In genomic region chr2:100320547-100321180, GRCh38 we compare ENCODE assay signal across 8 cellular contexts. TPM values are rescaled to one million over a fixed set of nuclear protein-coding genes. Genes with fewer than 3 reads are reported as not detected.
DNase-seq lines count a peak whose midpoint lies in the region; ATAC-seq and TF ChIP-seq lines count a peak whose summit lies in the region.
"Had no signal": no experiment of that assay in that cellular context is flagged by ENCODE, and none has a peak within 500 bp of the region (broad histone marks: within the 10 kb centered on the region; RNA-seq: fewer than 3 reads in every experiment).

No MANE protein-coding gene starts in this region.

- peaks cover 27% of the 10 kb centered on the region for H3K36me3 Mint-ChIP-seq in WTC11
- H3K36me3 Mint-ChIP-seq in effector memory CD8-positive, alpha-beta T cell (ENCODE audit: insufficient read depth), result no peaks in the 10 kb centered on the region

- no peak overlapping the region for H3K9ac ChIP-seq in iPS-20b (ENCODE audit: low read depth, low read length)
- peak overlapping the region; percentile 36 to 60 for H3K9ac ChIP-seq in stomach smooth muscle (ENCODE audit: low read length in 2 of 2)

- ATAC-seq in WTC11 (peak; percentile 14), GM19397 (IDR thresholded peaks at IDR 0.05; ENCODE audit: unreplicated experiment) (no peak)
- ATAC-seq in effector memory CD8-positive, alpha-beta T cell (replicated peaks), result no peak

- H3K9me3 ChIP-seq in MG63 (peaks cover 21% of the 10 kb centered on the region), iPS-20b (ENCODE audit: insufficient read depth, low read depth, low read length) (peaks cover 22% of the 10 kb centered on the region), stomach smooth muscle (ENCODE audit: control insufficient read depth in 2 of 2, low read length in 2 of 2) (no peaks in the 10 kb centered on the region), WERI-Rb-1 (ENCODE audit: severe bottlenecking) (peaks cover 6% of the 10 kb centered on the region)

- peaks cover 5% of the 10 kb centered on the region for H3K4me1 Mint-ChIP-seq in WTC11
- H3K4me1 Mint-ChIP-seq in effector memory CD8-positive, alpha-beta T cell (ENCODE audit: low read depth in 2 of 2), result no peaks in the 10 kb centered on the region

- peaks cover 5% of the 10 kb centered on the region; the same call in 1 of the 2 replicates for H3K36me3 ChIP-seq in MG63
- H3K36me3 ChIP-seq in iPS-20b (ENCODE audit: insufficient read depth, low read depth, low read length), result no peaks in the 10 kb centered on the region
- H3K36me3 ChIP-seq in stomach smooth muscle (ENCODE audit: control insufficient read depth in 2 of 2, insufficient read depth in 2 of 2, low read length in 2 of 2), result no peaks in the 10 kb centered on the region
- H3K36me3 ChIP-seq in WERI-Rb-1, result no peaks in the 10 kb centered on the region
- H3K36me3 ChIP-seq: SJSA1 had no signal

- H3K27me3 Mint-ChIP-seq in WTC11 (ENCODE audit: low read depth), result peaks cover 61% of the 10 kb centered on the region
- H3K27me3 Mint-ChIP-seq in effector memory CD8-positive, alpha-beta T cell, result peaks cover 65 to 70% of the 10 kb centered on the region in 2 donors

- H3K9me3 Mint-ChIP-seq in WTC11, result peaks cover 32% of the 10 kb centered on the region
- peaks cover 2 to 7% of the 10 kb centered on the region in 2 donors for H3K9me3 Mint-ChIP-seq in effector memory CD8-positive, alpha-beta T cell

- no peak overlapping the region for H3K27ac Mint-ChIP-seq in WTC11
- no peak overlapping the region for H3K27ac Mint-ChIP-seq in effector memory CD8-positive, alpha-beta T cell

- H3K27ac ChIP-seq in iPS-20b (ENCODE audit: low read length) (no peak overlapping the region), stomach smooth muscle (ENCODE audit: low read length) (peak overlapping the region; percentile 32), WERI-Rb-1 (no peak overlapping the region)
- H3K27ac ChIP-seq: SJSA1 had no signal

- CTCF ChIA-PET in WTC11 (lab: Charles Lee), result interaction anchor here (0.8 to 3.2 kb wide), 11 partner anchors 12 to 242 kb away, joined by 3 to 58 read pairs (median 4); partner anchors contain the start of genes CHST10 and PDCL3

- H3K27me3 ChIP-seq in MG63 (peaks cover 18% of the 10 kb centered on the region), iPS-20b (ENCODE audit: insufficient read depth, low read length) (peaks cover 64% of the 10 kb centered on the region), stomach smooth muscle (ENCODE audit: control insufficient read depth in 1 of 2, insufficient read depth in 2 of 2, low read length in 2 of 2) (no peaks in the 10 kb centered on the region), WERI-Rb-1 (ENCODE audit: insufficient read depth, low read depth, severe bottlenecking) (peaks cover 47% of the 10 kb centered on the region)

- no peak for TF ChIP-seq CTCF in WTC11 (IDR thresholded peaks at IDR 0.05)
- TF ChIP-seq CTCF in WERI-Rb-1 (IDR thresholded peaks at IDR 0.05; ENCODE audit: low read depth, low read length), result no peak

- H3K4me1 ChIP-seq in iPS-20b (ENCODE audit: insufficient read depth, low read length), result no peaks in the 10 kb centered on the region
- no peaks in the 10 kb centered on the region for H3K4me1 ChIP-seq in stomach smooth muscle (ENCODE audit: control insufficient read depth, insufficient read depth, low read length)
- H3K4me1 ChIP-seq: SJSA1 had no signal

- POLR2A ChIA-PET in WTC11 (lab: Charles Lee), result interaction anchor here (0.6 kb wide), 2 partner anchors 56 to 410 kb away, joined by 3 to 10 read pairs; no protein-coding TSS in a partner anchor

- peak overlapping the region; percentile 55 for H3K4me3 Mint-ChIP-seq in WTC11
- H3K4me3 Mint-ChIP-seq in effector memory CD8-positive, alpha-beta T cell, result peak overlapping the region in 1 of 2 donors; percentile 34

- H3K4me3 ChIP-seq in MG63, result peak overlapping the region; percentile 37
- H3K4me3 ChIP-seq in iPS-20b (ENCODE audit: low read length), result peak overlapping the region; percentile 58
- H3K4me3 ChIP-seq in stomach smooth muscle (ENCODE audit: low read length in 2 of 2), result peak overlapping the region; percentile 52 to 78
- no peak overlapping the region for H3K4me3 ChIP-seq in WERI-Rb-1 (ENCODE audit: low read depth, low read length)
- H3K4me3 ChIP-seq: SJSA1 had no signal

- DNase-seq in MG63 (no peak), WTC11 (ENCODE audit: low spot score) (no peak), WERI-Rb-1 (no peak)
- no peak for DNase-seq in effector memory CD8-positive, alpha-beta T cell

TF ChIP-seq in WTC11, 78 proteins besides CTCF, POLR2A, EP300 and RAD21:
- TF ChIP-seq, protein P1, sequence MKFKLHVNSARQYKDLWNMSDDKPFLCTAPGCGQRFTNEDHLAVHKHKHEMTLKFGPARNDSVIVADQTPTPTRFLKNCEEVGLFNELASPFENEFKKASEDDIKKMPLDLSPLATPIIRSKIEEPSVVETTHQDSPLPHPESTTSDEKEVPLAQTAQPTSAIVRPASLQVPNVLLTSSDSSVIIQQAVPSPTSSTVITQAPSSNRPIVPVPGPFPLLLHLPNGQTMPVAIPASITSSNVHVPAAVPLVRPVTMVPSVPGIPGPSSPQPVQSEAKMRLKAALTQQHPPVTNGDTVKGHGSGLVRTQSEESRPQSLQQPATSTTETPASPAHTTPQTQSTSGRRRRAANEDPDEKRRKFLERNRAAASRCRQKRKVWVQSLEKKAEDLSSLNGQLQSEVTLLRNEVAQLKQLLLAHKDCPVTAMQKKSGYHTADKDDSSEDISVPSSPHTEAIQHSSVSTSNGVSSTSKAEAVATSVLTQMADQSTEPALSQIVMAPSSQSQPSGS (CRISPR knock-in tag; IDR thresholded peaks at IDR 0.05; ENCODE audit: borderline replicate concordance, low read depth), result no peak
- TF ChIP-seq GRHL2 (CRISPR knock-in tag; IDR thresholded peaks at IDR 0.05; ENCODE audit: insufficient replicate concordance, severe bottlenecking) (no peak), JUN (CRISPR knock-in tag; IDR thresholded peaks at IDR 0.05) (no peak), NR3C1 (CRISPR knock-in tag; conservative IDR thresholded peaks at IDR 0.05; ENCODE audit: low read depth) (no peak), ZNF232 (CRISPR knock-in tag; IDR thresholded peaks at IDR 0.05) (no peak), GABPB1 (CRISPR knock-in tag; IDR thresholded peaks at IDR 0.05) (no peak), EMX1 (CRISPR knock-in tag; IDR thresholded peaks at IDR 0.05) (no peak), ZBTB21 (CRISPR knock-in tag; IDR thresholded peaks at IDR 0.05; ENCODE audit: borderline replicate concordance) (no peak), NFE2L1 (CRISPR knock-in tag; IDR thresholded peaks at IDR 0.05) (no peak), USF2 (CRISPR knock-in tag; IDR thresholded peaks at IDR 0.05) (no peak), NR2C2 (CRISPR knock-in tag; IDR thresholded peaks at IDR 0.05) (no peak), ELF4 (CRISPR knock-in tag; IDR thresholded peaks at IDR 0.05; ENCODE audit: low read depth) (no peak), SMAD4 (CRISPR knock-in tag; IDR thresholded peaks at IDR 0.05) (no peak)
- TF ChIP-seq, protein P2, sequence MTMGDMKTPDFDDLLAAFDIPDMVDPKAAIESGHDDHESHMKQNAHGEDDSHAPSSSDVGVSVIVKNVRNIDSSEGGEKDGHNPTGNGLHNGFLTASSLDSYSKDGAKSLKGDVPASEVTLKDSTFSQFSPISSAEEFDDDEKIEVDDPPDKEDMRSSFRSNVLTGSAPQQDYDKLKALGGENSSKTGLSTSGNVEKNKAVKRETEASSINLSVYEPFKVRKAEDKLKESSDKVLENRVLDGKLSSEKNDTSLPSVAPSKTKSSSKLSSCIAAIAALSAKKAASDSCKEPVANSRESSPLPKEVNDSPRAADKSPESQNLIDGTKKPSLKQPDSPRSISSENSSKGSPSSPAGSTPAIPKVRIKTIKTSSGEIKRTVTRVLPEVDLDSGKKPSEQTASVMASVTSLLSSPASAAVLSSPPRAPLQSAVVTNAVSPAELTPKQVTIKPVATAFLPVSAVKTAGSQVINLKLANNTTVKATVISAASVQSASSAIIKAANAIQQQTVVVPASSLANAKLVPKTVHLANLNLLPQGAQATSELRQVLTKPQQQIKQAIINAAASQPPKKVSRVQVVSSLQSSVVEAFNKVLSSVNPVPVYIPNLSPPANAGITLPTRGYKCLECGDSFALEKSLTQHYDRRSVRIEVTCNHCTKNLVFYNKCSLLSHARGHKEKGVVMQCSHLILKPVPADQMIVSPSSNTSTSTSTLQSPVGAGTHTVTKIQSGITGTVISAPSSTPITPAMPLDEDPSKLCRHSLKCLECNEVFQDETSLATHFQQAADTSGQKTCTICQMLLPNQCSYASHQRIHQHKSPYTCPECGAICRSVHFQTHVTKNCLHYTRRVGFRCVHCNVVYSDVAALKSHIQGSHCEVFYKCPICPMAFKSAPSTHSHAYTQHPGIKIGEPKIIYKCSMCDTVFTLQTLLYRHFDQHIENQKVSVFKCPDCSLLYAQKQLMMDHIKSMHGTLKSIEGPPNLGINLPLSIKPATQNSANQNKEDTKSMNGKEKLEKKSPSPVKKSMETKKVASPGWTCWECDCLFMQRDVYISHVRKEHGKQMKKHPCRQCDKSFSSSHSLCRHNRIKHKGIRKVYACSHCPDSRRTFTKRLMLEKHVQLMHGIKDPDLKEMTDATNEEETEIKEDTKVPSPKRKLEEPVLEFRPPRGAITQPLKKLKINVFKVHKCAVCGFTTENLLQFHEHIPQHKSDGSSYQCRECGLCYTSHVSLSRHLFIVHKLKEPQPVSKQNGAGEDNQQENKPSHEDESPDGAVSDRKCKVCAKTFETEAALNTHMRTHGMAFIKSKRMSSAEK (CRISPR knock-in tag; IDR thresholded peaks at IDR 0.05; ENCODE audit: borderline replicate concordance), result no peak

RNA-seq across cellular contexts. Expression of gene LONRF2, which starts 1.6 kb away (rescaled TPM):
- 1.4 and 2.0 TPM in 2 replicates for total RNA-seq in MG63 (2014; rRNA removed; shearing (Covaris generic); ENCODE audit: low replicate concordance)
- 0.33 to 0.57 TPM (median 0.55 TPM) in 3 replicates for total RNA-seq in WTC11 (2021)
- total RNA-seq: SJSA1 had no signal
